Comparison of ENCODE assay signal across 14 cellular contexts in genomic region chr12:92032965-92033364, GRCh38.
DNase-seq lines count a peak whose midpoint lies in the region; ATAC-seq, FAIRE-seq and TF ChIP-seq lines count a peak whose summit lies in the region.
"Had no signal": no experiment of that assay in that cellular context is flagged by ENCODE, and none has a peak within 500 bp of the region (broad histone marks: within the 10 kb centered on the region; RNA-seq: fewer than 3 reads in every experiment).

No MANE protein-coding gene starts in this region.

- H3K4me3 Mint-ChIP-seq in CD4-positive, alpha-beta memory T cell, result peak overlapping the region in 7 of 8 donors; percentile 12 to 83 (median 63)
- H3K4me3 Mint-ChIP-seq in central memory CD8-positive, alpha-beta T cell, result no peak overlapping the region
- H3K4me3 Mint-ChIP-seq: activated CD8-positive, alpha-beta memory T cell treated with anti-CD3 and anti-CD28 coated beads, Interleukin-2, amount 10 ng/mL, durations not matched to agents 7 days and 5 days had no signal

- POLR2A ChIA-PET in CD4-positive, alpha-beta memory T cell (lab: Charles Lee; ENCODE audit: partially characterized antibody), result interaction anchor here (5.7 to 15.9 kb wide), 4 partner anchors 9 to 111 kb away, joined by 66 to 525 read pairs (median 133); partner anchors contain the start of gene BTG1

- DNase-seq in CD4-positive, alpha-beta memory T cell, result no peak
- no peak for DNase-seq in central memory CD8-positive, alpha-beta T cell (ENCODE audit: low spot score in 2 of 2)
- no peak for DNase-seq in sigmoid colon
- no peak for DNase-seq in D721Med (ENCODE audit: insufficient read length, low spot score)
- DNase-seq: activated CD8-positive, alpha-beta memory T cell treated with anti-CD3 and anti-CD28 coated beads, Interleukin-2, amount 10 ng/mL, durations not matched to agents 7 days and 5 days; foreskin melanocyte; GOT3; NCI-H2029; NCI-H524 had no signal

- H3K27me3 Mint-ChIP-seq in CD4-positive, alpha-beta memory T cell, result no peaks in the 10 kb centered on the region
- H3K27me3 Mint-ChIP-seq in central memory CD8-positive, alpha-beta T cell, result no peaks in the 10 kb centered on the region
- H3K27me3 Mint-ChIP-seq: activated CD8-positive, alpha-beta memory T cell treated with anti-CD3 and anti-CD28 coated beads, Interleukin-2, amount 10 ng/mL, durations not matched to agents 7 days and 5 days had no signal

- intact Hi-C loops in CD4-positive, alpha-beta memory T cell (cut with micrococcal nuclease), result loop anchor here (5.0 kb wide), 3 partner anchors 41 to 369 kb away; no protein-coding TSS in a partner anchor
- intact Hi-C loops in sigmoid colon (cut with DNase I), result loop anchor here (5.0 to 10.0 kb wide), 2 partner anchors 34 to 532 kb away; no protein-coding TSS in a partner anchor

- TF ChIP-seq EP300 in sigmoid colon (IDR thresholded peaks at IDR 0.05), result no peak

- CTCF ChIA-PET in CD4-positive, alpha-beta memory T cell (lab: Charles Lee; ENCODE audit: partially characterized antibody), result interaction anchor here (0.8 to 6.4 kb wide), 6 partner anchors 9 to 112 kb away, joined by 3 to 48 read pairs (median 14); partner anchors contain the start of gene BTG1

- no peak for TF ChIP-seq POLR2A in sigmoid colon (IDR thresholded peaks at IDR 0.05)

- peak overlapping the region; percentile 80 to 98 (median 95) for H3K27ac Mint-ChIP-seq in CD4-positive, alpha-beta memory T cell
- peak overlapping the region; percentile 94 for H3K27ac Mint-ChIP-seq in central memory CD8-positive, alpha-beta T cell (ENCODE audit: low read depth)
- H3K27ac Mint-ChIP-seq: activated CD8-positive, alpha-beta memory T cell treated with anti-CD3 and anti-CD28 coated beads, Interleukin-2, amount 10 ng/mL, durations not matched to agents 7 days and 5 days had no signal

- no peak for FAIRE-seq in D721Med (lab: Jason Lieb, UNC)

- H3K27ac ChIP-seq in CD4-positive, alpha-beta memory T cell (ENCODE audit: low read depth, low read length), result peak overlapping the region; percentile 16
- H3K27ac ChIP-seq in KOPT-K1 (ENCODE audit: low read depth, low read length, poor library complexity, severe bottlenecking) (peak overlapping the region; percentile 90), sigmoid colon (peak overlapping the region; percentile 75 to 82 (median 80))
- H3K27ac ChIP-seq: BLaER1 treated with 17β-estradiol and CSF1 and Interleukin-3, amounts not matched to agents 10 nM and 100 nM had no signal

- H3K4me3 ChIP-seq in CD4-positive, alpha-beta memory T cell (ENCODE audit: low read length in 2 of 2), result peak overlapping the region in 1 of 2 donors; percentile 15
- H3K4me3 ChIP-seq in sigmoid colon, result no peak overlapping the region
- H3K4me3 ChIP-seq: BLaER1 treated with 17β-estradiol and CSF1 and Interleukin-3, amounts not matched to agents 10 nM and 100 nM; lung had no signal

- H3K27me3 ChIP-seq in CD4-positive, alpha-beta memory T cell (ENCODE audit: insufficient read depth, low read length), result no peaks in the 10 kb centered on the region
- H3K27me3 ChIP-seq in sigmoid colon, result no peaks in the 10 kb centered on the region
- H3K27me3 ChIP-seq: BLaER1 treated with 17β-estradiol and CSF1 and Interleukin-3, amounts not matched to agents 10 nM and 100 nM had no signal

- peaks cover 4 to 9% of the 10 kb centered on the region in 2 donors for H3K36me3 Mint-ChIP-seq in CD4-positive, alpha-beta memory T cell
- H3K36me3 Mint-ChIP-seq in central memory CD8-positive, alpha-beta T cell (ENCODE audit: insufficient read depth), result peaks cover 6% of the 10 kb centered on the region

- ATAC-seq in central memory CD8-positive, alpha-beta T cell (replicated peaks; ENCODE audit: extremely low read depth, poor library complexity, severe bottlenecking), result no peak
- ATAC-seq in HG03521 (IDR thresholded peaks at IDR 0.05; ENCODE audit: unreplicated experiment) (no peak), GM19395 (IDR thresholded peaks at IDR 0.05; ENCODE audit: unreplicated experiment) (no peak)
- ATAC-seq: activated CD8-positive, alpha-beta memory T cell treated with anti-CD3 and anti-CD28 coated beads, Interleukin-2, amount 10 ng/mL, durations not matched to agents 7 days and 5 days had no signal

- H3K36me3 ChIP-seq in CD4-positive, alpha-beta memory T cell (ENCODE audit: insufficient read depth, low read length), result no peaks in the 10 kb centered on the region
- no peaks in the 10 kb centered on the region for H3K36me3 ChIP-seq in KOPT-K1 (ENCODE audit: insufficient read depth, low read length)
- no peaks in the 10 kb centered on the region for H3K36me3 ChIP-seq in sigmoid colon
- H3K36me3 ChIP-seq: BLaER1 treated with 17β-estradiol and CSF1 and Interleukin-3, amounts not matched to agents 10 nM and 100 nM had no signal

- H3K9me3 ChIP-seq in CD4-positive, alpha-beta memory T cell (ENCODE audit: control insufficient read depth in 1 of 2, low read length in 2 of 2), result no peaks in the 10 kb centered on the region
- H3K9me3 ChIP-seq in KOPT-K1 (ENCODE audit: insufficient read depth, low read length, poor library complexity, severe bottlenecking), result no peaks in the 10 kb centered on the region
- H3K9me3 ChIP-seq in sigmoid colon, result no peaks in the 10 kb centered on the region

- peaks cover 0 to 5% (median 5%) of the 10 kb centered on the region in 8 donors for H3K9me3 Mint-ChIP-seq in CD4-positive, alpha-beta memory T cell
- peaks cover 8% of the 10 kb centered on the region for H3K9me3 Mint-ChIP-seq in central memory CD8-positive, alpha-beta T cell

- WGBS in sigmoid colon, 2 donors, result 69 to 90% methylated on average over 3 of the region's 3 CpGs

- TF ChIP-seq CTCF in sigmoid colon (IDR thresholded peaks at IDR 0.05) (no peak), D721Med (IDR thresholded peaks at IDR 0.05; ENCODE audit: insufficient read depth, missing control alignments) (no peak)

- peaks cover 99% of the 10 kb centered on the region for H3K4me1 ChIP-seq in CD4-positive, alpha-beta memory T cell (ENCODE audit: insufficient read depth, low read length)
- peaks cover 0 to 84% (median 60%) of the 10 kb centered on the region in 4 donors for H3K4me1 ChIP-seq in sigmoid colon

- peaks cover 78 to 100% (median 89%) of the 10 kb centered on the region in 4 donors for H3K4me1 Mint-ChIP-seq in CD4-positive, alpha-beta memory T cell
- H3K4me1 Mint-ChIP-seq in central memory CD8-positive, alpha-beta T cell, result peaks cover 92% of the 10 kb centered on the region

Comparison
In these comparisons a context has a peak if more than half of its experiments do, and no peak if none do; other contexts are left out.
1. H3K27ac ChIP-seq: peak in every context shown above with its lines; median percentile 90 in KOPT-K1; 80 in sigmoid colon; 16 in CD4-positive, alpha-beta memory T cell.